Comparison of ENCODE assay signal across 1 cellular context in the genomic region with DNA sequence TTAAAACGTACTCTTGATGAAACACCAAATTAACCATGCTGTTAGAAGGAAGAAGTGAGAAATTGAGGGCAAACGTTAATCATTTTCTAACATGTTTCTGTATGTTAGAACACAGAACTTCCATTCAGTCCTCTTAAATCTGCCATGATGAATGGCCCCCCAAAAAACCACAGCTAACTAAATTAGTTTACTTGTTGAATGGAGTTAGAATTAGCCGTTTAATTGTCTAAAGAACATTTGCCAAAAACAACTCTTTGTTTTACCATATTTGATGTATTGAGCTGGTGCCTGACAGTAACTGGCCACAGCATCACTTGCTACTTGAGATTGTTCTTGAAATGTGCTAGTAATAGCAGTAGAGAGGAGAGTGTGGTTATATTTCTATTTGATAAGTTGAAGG.
TF ChIP-seq lines count a peak whose summit lies in the region.

No MANE protein-coding gene starts in this region.

TF ChIP-seq in GM23338, 12 proteins besides CTCF, POLR2A, EP300 and RAD21 (continued from another document):
- TF ChIP-seq, protein P1, sequence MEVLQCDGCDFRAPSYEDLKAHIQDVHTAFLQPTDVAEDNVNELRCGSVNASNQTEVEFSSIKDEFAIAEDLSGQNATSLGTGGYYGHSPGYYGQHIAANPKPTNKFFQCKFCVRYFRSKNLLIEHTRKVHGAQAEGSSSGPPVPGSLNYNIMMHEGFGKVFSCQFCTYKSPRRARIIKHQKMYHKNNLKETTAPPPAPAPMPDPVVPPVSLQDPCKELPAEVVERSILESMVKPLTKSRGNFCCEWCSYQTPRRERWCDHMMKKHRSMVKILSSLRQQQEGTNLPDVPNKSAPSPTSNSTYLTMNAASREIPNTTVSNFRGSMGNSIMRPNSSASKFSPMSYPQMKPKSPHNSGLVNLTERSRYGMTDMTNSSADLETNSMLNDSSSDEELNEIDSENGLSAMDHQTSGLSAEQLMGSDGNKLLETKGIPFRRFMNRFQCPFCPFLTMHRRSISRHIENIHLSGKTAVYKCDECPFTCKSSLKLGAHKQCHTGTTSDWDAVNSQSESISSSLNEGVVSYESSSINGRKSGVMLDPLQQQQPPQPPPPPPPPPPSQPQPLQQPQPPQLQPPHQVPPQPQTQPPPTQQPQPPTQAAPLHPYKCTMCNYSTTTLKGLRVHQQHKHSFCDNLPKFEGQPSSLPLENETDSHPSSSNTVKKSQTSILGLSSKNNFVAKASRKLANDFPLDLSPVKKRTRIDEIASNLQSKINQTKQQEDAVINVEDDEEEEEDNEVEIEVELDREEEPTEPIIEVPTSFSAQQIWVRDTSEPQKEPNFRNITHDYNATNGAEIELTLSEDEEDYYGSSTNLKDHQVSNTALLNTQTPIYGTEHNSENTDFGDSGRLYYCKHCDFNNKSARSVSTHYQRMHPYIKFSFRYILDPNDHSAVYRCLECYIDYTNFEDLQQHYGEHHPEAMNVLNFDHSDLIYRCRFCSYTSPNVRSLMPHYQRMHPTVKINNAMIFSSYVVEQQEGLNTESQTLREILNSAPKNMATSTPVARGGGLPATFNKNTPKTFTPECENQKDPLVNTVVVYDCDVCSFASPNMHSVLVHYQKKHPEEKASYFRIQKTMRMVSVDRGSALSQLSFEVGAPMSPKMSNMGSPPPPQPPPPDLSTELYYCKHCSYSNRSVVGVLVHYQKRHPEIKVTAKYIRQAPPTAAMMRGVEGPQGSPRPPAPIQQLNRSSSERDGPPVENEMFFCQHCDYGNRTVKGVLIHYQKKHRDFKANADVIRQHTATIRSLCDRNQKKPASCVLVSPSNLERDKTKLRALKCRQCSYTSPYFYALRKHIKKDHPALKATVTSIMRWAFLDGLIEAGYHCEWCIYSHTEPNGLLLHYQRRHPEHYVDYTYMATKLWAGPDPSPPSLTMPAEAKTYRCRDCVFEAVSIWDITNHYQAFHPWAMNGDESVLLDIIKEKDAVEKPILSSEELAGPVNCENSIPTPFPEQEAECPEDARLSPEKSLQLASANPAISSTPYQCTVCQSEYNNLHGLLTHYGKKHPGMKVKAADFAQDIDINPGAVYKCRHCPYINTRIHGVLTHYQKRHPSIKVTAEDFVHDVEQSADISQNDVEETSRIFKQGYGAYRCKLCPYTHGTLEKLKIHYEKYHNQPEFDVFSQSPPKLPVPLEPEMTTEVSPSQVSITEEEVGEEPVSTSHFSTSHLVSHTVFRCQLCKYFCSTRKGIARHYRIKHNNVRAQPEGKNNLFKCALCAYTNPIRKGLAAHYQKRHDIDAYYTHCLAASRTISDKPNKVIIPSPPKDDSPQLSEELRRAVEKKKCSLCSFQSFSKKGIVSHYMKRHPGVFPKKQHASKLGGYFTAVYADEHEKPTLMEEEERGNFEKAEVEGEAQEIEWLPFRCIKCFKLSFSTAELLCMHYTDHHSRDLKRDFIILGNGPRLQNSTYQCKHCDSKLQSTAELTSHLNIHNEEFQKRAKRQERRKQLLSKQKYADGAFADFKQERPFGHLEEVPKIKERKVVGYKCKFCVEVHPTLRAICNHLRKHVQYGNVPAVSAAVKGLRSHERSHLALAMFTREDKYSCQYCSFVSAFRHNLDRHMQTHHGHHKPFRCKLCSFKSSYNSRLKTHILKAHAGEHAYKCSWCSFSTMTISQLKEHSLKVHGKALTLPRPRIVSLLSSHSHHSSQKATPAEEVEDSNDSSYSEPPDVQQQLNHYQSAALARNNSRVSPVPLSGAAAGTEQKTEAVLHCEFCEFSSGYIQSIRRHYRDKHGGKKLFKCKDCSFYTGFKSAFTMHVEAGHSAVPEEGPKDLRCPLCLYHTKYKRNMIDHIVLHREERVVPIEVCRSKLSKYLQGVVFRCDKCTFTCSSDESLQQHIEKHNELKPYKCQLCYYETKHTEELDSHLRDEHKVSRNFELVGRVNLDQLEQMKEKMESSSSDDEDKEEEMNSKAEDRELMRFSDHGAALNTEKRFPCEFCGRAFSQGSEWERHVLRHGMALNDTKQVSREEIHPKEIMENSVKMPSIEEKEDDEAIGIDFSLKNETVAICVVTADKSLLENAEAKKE (CRISPR knock-in tag; IDR thresholded peaks at IDR 0.05) = no peak
- TF ChIP-seq ZNF331 (CRISPR knock-in tag; IDR thresholded peaks at IDR 0.05; ENCODE audit: low read depth) = no peak
- no peak for TF ChIP-seq EZH2phosphoT487 (IDR thresholded peaks at IDR 0.05; ENCODE audit: unreplicated experiment)
- TF ChIP-seq, protein P2, sequence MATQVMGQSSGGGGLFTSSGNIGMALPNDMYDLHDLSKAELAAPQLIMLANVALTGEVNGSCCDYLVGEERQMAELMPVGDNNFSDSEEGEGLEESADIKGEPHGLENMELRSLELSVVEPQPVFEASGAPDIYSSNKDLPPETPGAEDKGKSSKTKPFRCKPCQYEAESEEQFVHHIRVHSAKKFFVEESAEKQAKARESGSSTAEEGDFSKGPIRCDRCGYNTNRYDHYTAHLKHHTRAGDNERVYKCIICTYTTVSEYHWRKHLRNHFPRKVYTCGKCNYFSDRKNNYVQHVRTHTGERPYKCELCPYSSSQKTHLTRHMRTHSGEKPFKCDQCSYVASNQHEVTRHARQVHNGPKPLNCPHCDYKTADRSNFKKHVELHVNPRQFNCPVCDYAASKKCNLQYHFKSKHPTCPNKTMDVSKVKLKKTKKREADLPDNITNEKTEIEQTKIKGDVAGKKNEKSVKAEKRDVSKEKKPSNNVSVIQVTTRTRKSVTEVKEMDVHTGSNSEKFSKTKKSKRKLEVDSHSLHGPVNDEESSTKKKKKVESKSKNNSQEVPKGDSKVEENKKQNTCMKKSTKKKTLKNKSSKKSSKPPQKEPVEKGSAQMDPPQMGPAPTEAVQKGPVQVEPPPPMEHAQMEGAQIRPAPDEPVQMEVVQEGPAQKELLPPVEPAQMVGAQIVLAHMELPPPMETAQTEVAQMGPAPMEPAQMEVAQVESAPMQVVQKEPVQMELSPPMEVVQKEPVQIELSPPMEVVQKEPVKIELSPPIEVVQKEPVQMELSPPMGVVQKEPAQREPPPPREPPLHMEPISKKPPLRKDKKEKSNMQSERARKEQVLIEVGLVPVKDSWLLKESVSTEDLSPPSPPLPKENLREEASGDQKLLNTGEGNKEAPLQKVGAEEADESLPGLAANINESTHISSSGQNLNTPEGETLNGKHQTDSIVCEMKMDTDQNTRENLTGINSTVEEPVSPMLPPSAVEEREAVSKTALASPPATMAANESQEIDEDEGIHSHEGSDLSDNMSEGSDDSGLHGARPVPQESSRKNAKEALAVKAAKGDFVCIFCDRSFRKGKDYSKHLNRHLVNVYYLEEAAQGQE (IDR thresholded peaks at IDR 0.05; ENCODE audit: unreplicated experiment) = no peak
- no peak for TF ChIP-seq STAT1 (IDR thresholded peaks at IDR 0.05; ENCODE audit: unreplicated experiment)
- TF ChIP-seq EZH2 (IDR thresholded peaks at IDR 0.05; ENCODE audit: low read depth, unreplicated experiment) = no peak
- TF ChIP-seq ZNF114 (CRISPR knock-in tag; IDR thresholded peaks at IDR 0.05) = no peak
- no peak for TF ChIP-seq JUNB (IDR thresholded peaks at IDR 0.05; ENCODE audit: unreplicated experiment)
- TF ChIP-seq, protein P3, sequence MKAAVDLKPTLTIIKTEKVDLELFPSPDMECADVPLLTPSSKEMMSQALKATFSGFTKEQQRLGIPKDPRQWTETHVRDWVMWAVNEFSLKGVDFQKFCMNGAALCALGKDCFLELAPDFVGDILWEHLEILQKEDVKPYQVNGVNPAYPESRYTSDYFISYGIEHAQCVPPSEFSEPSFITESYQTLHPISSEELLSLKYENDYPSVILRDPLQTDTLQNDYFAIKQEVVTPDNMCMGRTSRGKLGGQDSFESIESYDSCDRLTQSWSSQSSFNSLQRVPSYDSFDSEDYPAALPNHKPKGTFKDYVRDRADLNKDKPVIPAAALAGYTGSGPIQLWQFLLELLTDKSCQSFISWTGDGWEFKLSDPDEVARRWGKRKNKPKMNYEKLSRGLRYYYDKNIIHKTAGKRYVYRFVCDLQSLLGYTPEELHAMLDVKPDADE (IDR thresholded peaks at IDR 0.05) = no peak
- no peak for TF ChIP-seq CREB1 (CRISPR knock-in tag; IDR thresholded peaks at IDR 0.05; ENCODE audit: low read depth)
- no peak for TF ChIP-seq NANOG (IDR thresholded peaks at IDR 0.05; ENCODE audit: borderline replicate concordance)
TF ChIP-seq in GM23338: peak in this region for 0.
